In the genomic region with DNA sequence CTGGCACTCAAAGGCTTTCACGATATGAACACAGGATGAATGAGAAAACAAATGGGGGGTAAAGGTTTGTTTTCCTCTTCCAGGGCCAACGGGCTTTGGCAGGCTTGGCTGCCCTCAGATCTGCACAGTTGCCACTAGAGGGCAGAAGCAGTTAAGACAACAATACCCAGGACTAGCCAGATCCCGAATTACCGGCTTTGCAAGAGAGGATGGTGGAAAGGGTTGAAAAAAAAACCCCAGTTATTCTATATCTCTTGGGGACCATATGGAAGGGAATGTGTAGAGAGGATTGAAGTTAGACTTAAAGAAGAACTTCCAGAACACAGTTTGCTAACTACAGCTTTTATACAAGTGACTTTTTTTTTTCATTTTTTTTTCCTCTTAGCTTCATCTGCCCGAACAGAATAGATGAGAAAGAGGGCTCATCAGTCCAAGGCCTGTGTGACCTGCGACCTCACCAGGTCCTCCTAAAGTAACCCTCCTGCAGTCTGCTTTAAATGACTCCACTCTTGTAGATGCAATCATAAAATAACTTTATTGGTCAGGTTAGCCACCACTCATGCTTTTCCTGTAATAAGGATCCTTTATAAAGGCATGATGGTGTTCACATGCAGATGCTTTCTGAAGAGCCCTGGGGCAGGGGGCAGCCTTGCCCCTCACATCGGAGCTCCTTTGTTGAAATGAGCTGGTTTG, we compare ENCODE assay signal across 8 cellular contexts. TPM values are rescaled to one million over a fixed set of nuclear protein-coding genes. Genes with fewer than 3 reads are reported as not detected.
DNase-seq lines count a peak whose midpoint lies in the region; ATAC-seq and TF ChIP-seq lines count a peak whose summit lies in the region.

No MANE protein-coding gene starts in this region.

- H3K27me3 ChIP-seq in dorsolateral prefrontal cortex: no peaks in the 10 kb centered on the region
- H3K27me3 ChIP-seq in right lobe of liver: no peaks in the 10 kb centered on the region

- no peak overlapping the region for H3K27ac Mint-ChIP-seq in activated CD4-positive, alpha-beta T cell treated with anti-CD3 and anti-CD28 coated beads, Interleukin-2, amount 10 ng/mL, durations not matched to agents 7 days and 5 days

- peak; percentile 84 to 99 (median 96) for TF ChIP-seq CTCF in dorsolateral prefrontal cortex (IDR thresholded peaks at IDR 0.05 in 54 of 56, conservative IDR thresholded peaks at IDR 0.05 in 2 of 56; ENCODE audit: low read depth in 1 of 56, partially characterized antibody in 56 of 56)
- peak; percentile 86 to 95 (median 92) for TF ChIP-seq CTCF in right lobe of liver (IDR thresholded peaks at IDR 0.05)

- H3K9me3 ChIP-seq in right lobe of liver: no peaks in the 10 kb centered on the region

- CTCF ChIA-PET in activated CD4-positive, alpha-beta T cell treated with anti-CD3 and anti-CD28 coated beads, Interleukin-2, amount 10 ng/mL, durations not matched to agents 7 days and 5 days (lab: Charles Lee): interaction anchor here (0.6 to 17.3 kb wide), 16 partner anchors 17 to 789 kb away, joined by 3 to 299 read pairs (median 4); no protein-coding TSS in a partner anchor

- intact Hi-C loops in dorsolateral prefrontal cortex (cut with DNase I): loop anchor here (1.0 to 10.0 kb wide), 5 partner anchors 67 to 365 kb away; no protein-coding TSS in a partner anchor
- intact Hi-C loops in right lobe of liver (cut with DNase I): loop anchor here in 1 of 2 donors (5.0 kb wide), 1 partner anchor 147 kb away; no protein-coding TSS in a partner anchor

- no peak overlapping the region for H3K4me3 Mint-ChIP-seq in activated CD4-positive, alpha-beta T cell treated with anti-CD3 and anti-CD28 coated beads, Interleukin-2, amount 10 ng/mL, durations not matched to agents 7 days and 5 days

- ATAC-seq in right lobe of liver (peak; percentile 92 to 95 (median 94)), HG03045 (IDR thresholded peaks at IDR 0.05; ENCODE audit: unreplicated experiment) (no peak)

- no peaks in the 10 kb centered on the region for H3K36me3 ChIP-seq in right lobe of liver

- POLR2A ChIA-PET in activated CD4-positive, alpha-beta T cell treated with anti-CD3 and anti-CD28 coated beads, Interleukin-2, amount 10 ng/mL, durations not matched to agents 7 days and 5 days (lab: Charles Lee): interaction anchor here (0.5 to 0.6 kb wide), 2 partner anchors 68 to 136 kb away, joined by 3 read pairs; partner anchors contain the start of gene PRELP

- no peaks in the 10 kb centered on the region for H3K36me3 Mint-ChIP-seq in activated CD4-positive, alpha-beta T cell treated with anti-CD3 and anti-CD28 coated beads, Interleukin-2, amount 10 ng/mL, durations not matched to agents 7 days and 5 days (ENCODE audit: low read depth)

- H3K27ac ChIP-seq in dorsolateral prefrontal cortex (peak overlapping the region in 48 of 59 donors; percentile 0 to 80 (median 62)), right lobe of liver (no peak overlapping the region)

- H3K4me1 Mint-ChIP-seq in activated CD4-positive, alpha-beta T cell treated with anti-CD3 and anti-CD28 coated beads, Interleukin-2, amount 10 ng/mL, durations not matched to agents 7 days and 5 days: peaks cover 32% of the 10 kb centered on the region

- DNase-seq in DMS53 (lab: John Stamatoyannopoulos, UW) (peak; percentile 97), HS-5 (ENCODE audit: low read depth) (peak; percentile 42), NCI-H69 (lab: John Stamatoyannopoulos, UW) (peak; percentile 96), dorsolateral prefrontal cortex (peak; percentile 39 to 83 (median 70)), right lobe of liver (peak; percentile 62 to 83 (median 75))
- peak; percentile 74 for DNase-seq in activated CD4-positive, alpha-beta T cell treated with anti-CD3 and anti-CD28 coated beads, Interleukin-2, amount 10 ng/mL, durations not matched to agents 7 days and 5 days
- peak; percentile 15 to 65 (median 36) for DNase-seq in stimulated activated naive CD4-positive, alpha-beta T cell (lab: John Stamatoyannopoulos, UW)

- H3K4me3 ChIP-seq in dorsolateral prefrontal cortex: no peak overlapping the region
- no peak overlapping the region for H3K4me3 ChIP-seq in right lobe of liver

- peaks cover 0 to 18% (median 2%) of the 10 kb centered on the region in 4 donors for H3K4me1 ChIP-seq in right lobe of liver

- 8% methylated on average over 7 of the region's 7 CpGs for WGBS in right lobe of liver (ENCODE audit: insufficient coverage, low coverage, low lambda C conversion rate, missing lambda C conversion rate)

- H3K27me3 Mint-ChIP-seq in activated CD4-positive, alpha-beta T cell treated with anti-CD3 and anti-CD28 coated beads, Interleukin-2, amount 10 ng/mL, durations not matched to agents 7 days and 5 days: peaks cover 27% of the 10 kb centered on the region

- no peaks in the 10 kb centered on the region for H3K9me3 Mint-ChIP-seq in activated CD4-positive, alpha-beta T cell treated with anti-CD3 and anti-CD28 coated beads, Interleukin-2, amount 10 ng/mL, durations not matched to agents 7 days and 5 days

- TF ChIP-seq POLR2A in right lobe of liver (IDR thresholded peaks at IDR 0.05): no peak

RNA-seq across cellular contexts. Expression of gene FMOD, which starts 10.7 kb away (rescaled TPM):
- not detected for total RNA-seq in activated CD4-positive, alpha-beta T cell treated with anti-CD3 and anti-CD28 coated beads, Interleukin-2, amount 10 ng/mL, durations not matched to agents 7 days and 5 days
- total RNA-seq in dorsolateral prefrontal cortex (10 to 100 TPM in 7 of 120 experiments, 1 to 10 TPM in 108, under 1 TPM in 5; 0.38 to 15.4 (median 2.9) TPM), right lobe of liver (1 to 10 TPM; 2.7 to 9.0 (median 3.8) TPM)

RNA-seq across cellular contexts. Expression of gene BTG2, which starts 34.9 kb away (rescaled TPM):
- 10 to 100 TPM; 73.6 to 82.3 TPM for total RNA-seq in activated CD4-positive, alpha-beta T cell treated with anti-CD3 and anti-CD28 coated beads, Interleukin-2, amount 10 ng/mL, durations not matched to agents 7 days and 5 days
- total RNA-seq in dorsolateral prefrontal cortex (100 to 1,000 TPM in 3 of 120 experiments, 10 to 100 TPM in 117; 21.2 to 122 (median 33.4) TPM), right lobe of liver (10 to 100 TPM in 1 of 6 experiments, 1 to 10 TPM in 5; 2.0 to 11.2 (median 5.4) TPM)

Comparison
In these comparisons a context has a peak if more than half of its experiments do, and no peak if none do; other contexts are left out.
1. DNase-seq: peak in every context shown above with its lines; median percentile 97 in DMS53; 96 in NCI-H69; 75 in right lobe of liver; 74 in activated CD4-positive, alpha-beta T cell treated with anti-CD3 and anti-CD28 coated beads, Interleukin-2, amount 10 ng/mL, durations not matched to agents 7 days and 5 days; 70 in dorsolateral prefrontal cortex; 42 in HS-5; 36 in stimulated activated naive CD4-positive, alpha-beta T cell.
2. H3K27ac ChIP-seq: peak in dorsolateral prefrontal cortex (48 of 59); none in right lobe of liver (0 of 3).